Comparison of ENCODE assay signal across 33 cellular contexts in genomic region chr3:78483070-78483469, GRCh38.
"Had no signal": no experiment of that assay in that cellular context is flagged by ENCODE, and none has a peak within 500 bp of the region (broad histone marks: within the 10 kb centered on the region; RNA-seq: fewer than 3 reads in every experiment).

No MANE protein-coding gene starts in this region.

- ATAC-seq: activated CD8-positive, alpha-beta memory T cell treated with anti-CD3 and anti-CD28 coated beads, Interleukin-2, amount 10 ng/mL, durations not matched to agents 7 days and 5 days; activated naive CD8-positive, alpha-beta T cell treated with anti-CD3 and anti-CD28 coated beads, Interleukin-2, amount 50 U/mL, for 24 hours; Panc1 had no signal

- H3K27me3 ChIP-seq: MG63, SJCRH30 had no signal

- H3K36me3 ChIP-seq: MG63, SJCRH30, WERI-Rb-1 had no signal

- H3K27ac ChIP-seq: SJCRH30, SK-N-MC, WERI-Rb-1 had no signal

- H3K4me3 ChIP-seq: MG63, SJCRH30, SK-N-MC had no signal

- H3K4me1 ChIP-seq: SJCRH30 had no signal

- H3K9me3 ChIP-seq: MG63, SJCRH30 had no signal

- DNase-seq: activated CD4-positive, alpha-beta memory T cell treated with anti-CD3 and anti-CD28 coated beads, Interleukin-2, amount 10 ng/mL, durations not matched to agents 7 days and 5 days; activated CD4-positive, alpha-beta T cell treated with anti-CD3 and anti-CD28 coated beads for 1 hour; activated CD4-positive, alpha-beta T cell treated with anti-CD3 and anti-CD28 coated beads for 48 hours; activated CD4-positive, CD25-positive, alpha-beta regulatory T cell; activated CD8-positive, alpha-beta memory T cell treated with anti-CD3 and anti-CD28 coated beads for 24 hours; activated CD8-positive, alpha-beta memory T cell treated with anti-CD3 and anti-CD28 coated beads, Interleukin-2, amount 10 ng/mL, durations not matched to agents 7 days and 5 days; activated CD8-positive, alpha-beta memory T cell treated with anti-CD3 and anti-CD28 coated beads, Interleukin-2, amount 50 U/mL, for 48 hours; activated effector memory CD4-positive, alpha-beta T cell treated with Interleukin-2 at 50 U/mL for 16 hours; activated naive CD4-positive, alpha-beta T cell treated with anti-CD3 and anti-CD28 coated beads, Interleukin-2, amount 10 ng/mL, durations not matched to agents 7 days and 5 days; activated naive CD8-positive, alpha-beta T cell treated with anti-CD3 and anti-CD28 coated beads, Interleukin-2, amount 50 U/mL, for 24 hours; activated T-cell treated with anti-CD3 and anti-CD28 coated beads, Interleukin-2, amount 50 U/mL, for 48 hours; anterior cingulate cortex; caudate nucleus; cerebellar nuclear complex; Kasumi-1; MG63; NCI-H1048; NCI-H1105 treated with DMSO at 0.1 percent for 48 hours; NCI-H1436; NCI-H1694; NCI-H1930; NCI-H2107; NCI-H226; NCI-H446 treated with DMSO at 0.1 percent for 48 hours; NCI-H524; NCI-H774; OCI-M1; SHP77; SJCRH30; T1000; WERI-Rb-1 had no signal
